14 cellular contexts compared by ENCODE assay signal in genomic region chr1:230074270-230074669, GRCh38. TPM values are rescaled to one million over a fixed set of nuclear protein-coding genes. Genes with fewer than 3 reads are reported as not detected.
DNase-seq lines count a peak whose midpoint lies in the region; ATAC-seq and TF ChIP-seq lines count a peak whose summit lies in the region.
"Had no signal": no experiment of that assay in that cellular context is flagged by ENCODE, and none has a peak within 500 bp of the region (broad histone marks: within the 10 kb centered on the region; RNA-seq: fewer than 3 reads in every experiment).

No MANE protein-coding gene starts in this region.

- H4K20me1 ChIP-seq in BLaER1: peaks cover 100% of the 10 kb centered on the region

- H3K4me3 ChIP-seq in BLaER1 (no peak overlapping the region), brain microvascular endothelial cell (ENCODE audit: low read depth, low read length) (no peak overlapping the region)
- H3K4me3 ChIP-seq: Peyer's patch had no signal

- peak; percentile 14 for TF ChIP-seq CTCF in brain microvascular endothelial cell (IDR thresholded peaks at IDR 0.05; ENCODE audit: low read depth, low read length, missing control alignments)

- in situ Hi-C loops in brain microvascular endothelial cell (cut with HindIII; ENCODE audit: low pct_ligation_motif_present, low sequenced_read_pairs): no loop called here

- ATAC-seq in sciatic nerve: peak; percentile 36
- no peak for ATAC-seq in Right ventricle myocardium superior (ENCODE audit: poor library complexity)

- H3K9ac ChIP-seq in BLaER1: peak overlapping the region; percentile 17; the same call in 1 of the 2 replicates

- H3K9me3 ChIP-seq in BLaER1 (no peaks in the 10 kb centered on the region), KOPT-K1 (ENCODE audit: insufficient read depth, low read length, poor library complexity, severe bottlenecking) (no peaks in the 10 kb centered on the region)
- H3K9me3 ChIP-seq: Peyer's patch, thoracic aorta had no signal

- H3K27me3 ChIP-seq in BLaER1 (no peaks in the 10 kb centered on the region), brain microvascular endothelial cell (replicated peaks) (no peaks in the 10 kb centered on the region)
- H3K27me3 ChIP-seq: Peyer's patch had no signal

- H3K4me1 ChIP-seq in BLaER1: peaks cover 100% of the 10 kb centered on the region

- peak overlapping the region; percentile 86 for H3K4me2 ChIP-seq in BLaER1

- intact Hi-C loops in sciatic nerve (cut with DNase I): no loop called here
- intact Hi-C loops in Right ventricle myocardium superior (cut with DNase I): no loop called here

- DNase-seq in brain microvascular endothelial cell (no peak), sciatic nerve (ENCODE audit: low spot score) (no peak), DMS 273 treated with DMSO at 0.1 percent for 48 hours (lab: John Stamatoyannopoulos, UW) (no peak), 8988T (no peak), hippocampal formation (lab: John Stamatoyannopoulos, UW) (no peak), Right ventricle myocardium superior (no peak)
- DNase-seq: amniotic stem cell; central memory CD4-positive, alpha-beta T cell; NCI-H2227 treated with DMSO at 0.1 percent for 48 hours; stimulated activated CD4-positive, alpha-beta T cell treated with anti-CD3 and anti-CD28 coated beads, Interleukin-15, amount 100 ng/mL, for 24 hours had no signal

- H3K27ac ChIP-seq in BLaER1 (peak overlapping the region; percentile 10; the same call in 1 of the 2 replicates), KOPT-K1 (ENCODE audit: low read depth, low read length, poor library complexity, severe bottlenecking) (peak overlapping the region; percentile 57), brain microvascular endothelial cell (no peak overlapping the region)
- H3K27ac ChIP-seq: Peyer's patch had no signal

- H3K36me3 ChIP-seq in BLaER1 (peaks cover 57% of the 10 kb centered on the region), KOPT-K1 (ENCODE audit: insufficient read depth, low read length) (peaks cover 31% of the 10 kb centered on the region), brain microvascular endothelial cell (replicated peaks) (no peaks in the 10 kb centered on the region)
- H3K36me3 ChIP-seq: Peyer's patch, thoracic aorta had no signal

RNA-seq across cellular contexts. Expression of gene GALNT2, which starts 7.2 kb away (rescaled TPM):
- 67.3 TPM for total RNA-seq in sciatic nerve
- total RNA-seq in Right ventricle myocardium superior: 21.2 TPM
